8 cellular contexts compared by ENCODE assay signal in the genomic region with DNA sequence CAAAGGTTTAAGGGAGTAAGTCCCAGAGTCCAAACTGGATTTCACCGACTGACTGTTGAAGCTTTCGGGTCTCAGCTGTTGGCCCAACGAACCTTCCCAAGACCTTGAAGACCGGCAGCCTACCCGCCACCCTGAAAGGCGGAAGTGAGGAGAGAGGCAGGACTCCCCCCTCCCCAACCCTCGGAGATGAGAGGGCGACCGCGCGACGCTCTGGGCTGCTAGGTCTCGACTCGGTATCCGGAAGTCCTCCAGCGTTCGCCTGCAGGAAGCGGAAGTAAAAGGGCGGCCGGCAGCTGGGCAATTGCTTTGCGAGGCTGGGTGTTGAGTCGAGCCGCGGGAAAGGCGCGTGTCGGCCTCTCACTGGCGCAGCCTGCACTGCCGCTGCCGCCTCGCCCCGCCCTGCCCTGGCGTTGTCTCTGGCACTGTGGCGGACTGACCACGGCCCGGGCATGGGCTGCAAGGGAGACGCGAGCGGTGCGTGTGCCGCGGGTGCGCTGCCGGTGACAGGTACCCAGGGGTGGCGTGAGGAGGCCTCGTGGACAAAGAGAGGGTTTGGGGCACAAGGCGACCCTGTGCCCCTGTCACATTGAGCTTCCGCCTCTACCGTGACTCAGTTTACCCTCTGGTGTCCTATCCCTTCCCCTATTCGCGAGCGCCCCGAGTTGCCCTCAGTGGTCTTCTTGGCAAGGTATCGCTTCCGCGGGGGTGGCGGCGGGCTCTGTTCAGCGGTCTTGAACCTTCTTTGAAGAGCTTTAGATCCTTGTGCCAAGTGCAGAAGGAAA. TPM values are rescaled to one million over a fixed set of nuclear protein-coding genes. Genes with fewer than 3 reads are reported as not detected.
DNase-seq lines count a peak whose midpoint lies in the region; ATAC-seq and TF ChIP-seq lines count a peak whose summit lies in the region.

A gene with protein sequence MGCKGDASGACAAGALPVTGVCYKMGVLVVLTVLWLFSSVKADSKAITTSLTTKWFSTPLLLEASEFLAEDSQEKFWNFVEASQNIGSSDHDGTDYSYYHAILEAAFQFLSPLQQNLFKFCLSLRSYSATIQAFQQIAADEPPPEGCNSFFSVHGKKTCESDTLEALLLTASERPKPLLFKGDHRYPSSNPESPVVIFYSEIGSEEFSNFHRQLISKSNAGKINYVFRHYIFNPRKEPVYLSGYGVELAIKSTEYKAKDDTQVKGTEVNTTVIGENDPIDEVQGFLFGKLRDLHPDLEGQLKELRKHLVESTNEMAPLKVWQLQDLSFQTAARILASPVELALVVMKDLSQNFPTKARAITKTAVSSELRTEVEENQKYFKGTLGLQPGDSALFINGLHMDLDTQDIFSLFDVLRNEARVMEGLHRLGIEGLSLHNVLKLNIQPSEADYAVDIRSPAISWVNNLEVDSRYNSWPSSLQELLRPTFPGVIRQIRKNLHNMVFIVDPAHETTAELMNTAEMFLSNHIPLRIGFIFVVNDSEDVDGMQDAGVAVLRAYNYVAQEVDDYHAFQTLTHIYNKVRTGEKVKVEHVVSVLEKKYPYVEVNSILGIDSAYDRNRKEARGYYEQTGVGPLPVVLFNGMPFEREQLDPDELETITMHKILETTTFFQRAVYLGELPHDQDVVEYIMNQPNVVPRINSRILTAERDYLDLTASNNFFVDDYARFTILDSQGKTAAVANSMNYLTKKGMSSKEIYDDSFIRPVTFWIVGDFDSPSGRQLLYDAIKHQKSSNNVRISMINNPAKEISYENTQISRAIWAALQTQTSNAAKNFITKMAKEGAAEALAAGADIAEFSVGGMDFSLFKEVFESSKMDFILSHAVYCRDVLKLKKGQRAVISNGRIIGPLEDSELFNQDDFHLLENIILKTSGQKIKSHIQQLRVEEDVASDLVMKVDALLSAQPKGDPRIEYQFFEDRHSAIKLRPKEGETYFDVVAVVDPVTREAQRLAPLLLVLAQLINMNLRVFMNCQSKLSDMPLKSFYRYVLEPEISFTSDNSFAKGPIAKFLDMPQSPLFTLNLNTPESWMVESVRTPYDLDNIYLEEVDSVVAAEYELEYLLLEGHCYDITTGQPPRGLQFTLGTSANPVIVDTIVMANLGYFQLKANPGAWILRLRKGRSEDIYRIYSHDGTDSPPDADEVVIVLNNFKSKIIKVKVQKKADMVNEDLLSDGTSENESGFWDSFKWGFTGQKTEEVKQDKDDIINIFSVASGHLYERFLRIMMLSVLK (N-terminal part only) (plus strand): TSS at position 292 of the 782 bp plus-strand sequence. CDS start 158 bp downstream, at position 450.

- no peaks in the 10 kb centered on the region for H3K9me3 Mint-ChIP-seq in activated T-cell treated with anti-CD3 and anti-CD28 coated beads, Interleukin-2, amount 50 U/mL, for 4 hours

- H3K9me3 ChIP-seq in Panc1 (ENCODE audit: control insufficient read depth, insufficient read depth, low read depth, low read length) (no peaks in the 10 kb centered on the region), muscle layer of colon (ENCODE audit: low read length) (no peaks in the 10 kb centered on the region)

- H3K9ac ChIP-seq in muscle layer of colon (ENCODE audit: low read length): peak within 1 kb of the TSS; percentile 71

- H3K4me1 ChIP-seq in Panc1 (ENCODE audit: control insufficient read depth, insufficient read depth, low read length) (peaks cover 14% of the 10 kb centered on the region; the same call in 1 of the 2 replicates), muscle layer of colon (ENCODE audit: insufficient read depth, low read length) (no peaks in the 10 kb centered on the region)

- H3K27me3 Mint-ChIP-seq in activated T-cell treated with anti-CD3 and anti-CD28 coated beads, Interleukin-2, amount 50 U/mL, for 4 hours (ENCODE audit: low read depth): no peaks in the 10 kb centered on the region

- peaks cover 43% of the 10 kb centered on the region for H3K4me1 Mint-ChIP-seq in activated T-cell treated with anti-CD3 and anti-CD28 coated beads, Interleukin-2, amount 50 U/mL, for 4 hours (ENCODE audit: low read depth)

- no TSS peak for BruUV-seq in Panc1 (replicated peaks; lab: Mats Ljungman, UMichigan)

- in situ Hi-C loops in Panc1 (cut with HindIII; ENCODE audit: low pct_unique_long_range_greater_than_20kb, low sequenced_read_pairs): no loop called here

- DNase-seq in DMS53 (lab: John Stamatoyannopoulos, UW) (peak; percentile 94), KG1 (lab: John Stamatoyannopoulos, UW) (peak; percentile 94), Panc1 (ENCODE audit: low read depth, low spot score) (peak; percentile 83)
- DNase-seq in activated T-cell treated with anti-CD3 and anti-CD28 coated beads, Interleukin-2, amount 50 U/mL, for 4 hours: peak; percentile 89
- peak; percentile 85 for DNase-seq in stimulated activated CD8-positive, alpha-beta memory T cell treated with anti-CD3 and anti-CD28 coated beads, Interleukin-7, amount 100 ng/mL, for 24 hours (ENCODE audit: low read depth)

- H3K4me3 ChIP-seq in Panc1 (ENCODE audit: low read depth in 2 of 2, low read length in 2 of 2) (peak within 1 kb of the TSS; percentile 80 to 99), muscle layer of colon (ENCODE audit: low read depth in 1 of 2, low read length in 2 of 2) (peak within 1 kb of the TSS; percentile 66 to 87)

- peak within 1 kb of the TSS; percentile 99 for H3K27ac ChIP-seq in Panc1 (ENCODE audit: low read length)
- H3K27ac ChIP-seq in muscle layer of colon (ENCODE audit: low read depth, low read length): peak within 1 kb of the TSS; percentile 64

- H3K36me3 Mint-ChIP-seq in activated T-cell treated with anti-CD3 and anti-CD28 coated beads, Interleukin-2, amount 50 U/mL, for 4 hours (ENCODE audit: insufficient read depth): no peaks in the 10 kb centered on the region

- H3K4me3 Mint-ChIP-seq in activated T-cell treated with anti-CD3 and anti-CD28 coated beads, Interleukin-2, amount 50 U/mL, for 4 hours: peak within 1 kb of the TSS; percentile 92

- POLR2A ChIA-PET in Panc1 (lab: Charles Lee): interaction anchor here (0.6 to 1.0 kb wide), 3 partner anchors 15 to 80 kb away, joined by 3 to 7 read pairs (median 3); no protein-coding TSS in a partner anchor

- no peak for TF ChIP-seq CTCF in Panc1 (IDR thresholded peaks at IDR 0.05)

- CTCF ChIA-PET in Panc1 (lab: Charles Lee): no interaction called here

- H3K36me3 ChIP-seq in Panc1 (ENCODE audit: control insufficient read depth, insufficient read depth, low read length) (peaks cover 6% of the 10 kb centered on the region; the same call in 1 of the 2 replicates), muscle layer of colon (ENCODE audit: insufficient read depth, low read length) (no peaks in the 10 kb centered on the region)

- intact Hi-C loops in Panc1 (cut with micrococcal nuclease; ENCODE audit: unreplicated experiment): no loop called here

- ATAC-seq in GM21723 (IDR thresholded peaks at IDR 0.05; ENCODE audit: unreplicated experiment) (peak; percentile 95), Panc1 (peak; percentile 99), esophagus mucosa (peak; percentile 99)
- peak; percentile 97 to 98 for ATAC-seq in activated T-cell treated with anti-CD3 and anti-CD28 coated beads, Interleukin-2, amount 50 U/mL, for 4 hours

- no peaks in the 10 kb centered on the region for H3K27me3 ChIP-seq in Panc1 (ENCODE audit: control insufficient read depth, insufficient read depth, low read length)
- H3K27me3 ChIP-seq in muscle layer of colon (ENCODE audit: control insufficient read depth in 1 of 2, insufficient read depth in 2 of 2, low read length in 2 of 2): no peaks in the 10 kb centered on the region

RNA-seq across cellular contexts. Expression of the gene that starts here (rescaled TPM):
- 64.2 TPM for total RNA-seq in Panc1 (2021; ENCODE audit: unreplicated experiment)
- polyA plus RNA-seq in Panc1 (2012; ENCODE audit: insufficient read length): 22.6 TPM
- total RNA-seq in activated T-cell treated with anti-CD3 and anti-CD28 coated beads, Interleukin-2, amount 50 U/mL, for 4 hours: 10 to 100 TPM; 49.9 to 59.1 (median 58.7) TPM
- total RNA-seq in esophagus mucosa: 33.5 TPM

Comparison
In these comparisons a context has a peak if more than half of its experiments do, and no peak if none do; other contexts are left out.
1. Peak in every context shown above with its lines: DNase-seq, ATAC-seq, H3K4me3 ChIP-seq and H3K27ac ChIP-seq.